Comparison of ENCODE assay signal across 1 cellular context in the genomic region with DNA sequence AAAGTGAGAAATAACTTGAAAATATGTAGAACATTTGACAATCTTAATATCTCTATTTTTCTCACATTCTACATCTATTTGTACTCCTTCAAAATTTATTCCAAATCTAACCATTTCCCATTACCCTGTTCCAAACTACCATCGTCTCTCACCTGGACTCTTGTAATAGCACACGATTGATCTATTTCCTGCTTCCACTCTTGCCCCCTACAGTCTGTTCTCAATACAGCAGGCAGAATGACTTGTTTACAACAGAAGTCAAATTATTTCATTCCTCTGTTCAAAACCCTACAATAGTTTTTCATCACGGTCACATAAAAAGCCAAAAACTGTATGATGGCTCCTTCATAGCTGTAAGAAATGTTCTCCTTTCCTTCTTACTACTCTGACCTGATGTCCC.
TF ChIP-seq lines count a peak whose summit lies in the region.

No MANE protein-coding gene starts in this region.

TF ChIP-seq in HepG2, 621 proteins besides CTCF, POLR2A, EP300 and RAD21 (continued from another document):
- TF ChIP-seq, protein P1, sequence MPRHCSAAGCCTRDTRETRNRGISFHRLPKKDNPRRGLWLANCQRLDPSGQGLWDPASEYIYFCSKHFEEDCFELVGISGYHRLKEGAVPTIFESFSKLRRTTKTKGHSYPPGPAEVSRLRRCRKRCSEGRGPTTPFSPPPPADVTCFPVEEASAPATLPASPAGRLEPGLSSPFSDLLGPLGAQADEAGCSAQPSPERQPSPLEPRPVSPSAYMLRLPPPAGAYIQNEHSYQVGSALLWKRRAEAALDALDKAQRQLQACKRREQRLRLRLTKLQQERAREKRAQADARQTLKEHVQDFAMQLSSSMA (CRISPR knock-in tag; IDR thresholded peaks at IDR 0.05): no peak
- TF ChIP-seq, protein P2, sequence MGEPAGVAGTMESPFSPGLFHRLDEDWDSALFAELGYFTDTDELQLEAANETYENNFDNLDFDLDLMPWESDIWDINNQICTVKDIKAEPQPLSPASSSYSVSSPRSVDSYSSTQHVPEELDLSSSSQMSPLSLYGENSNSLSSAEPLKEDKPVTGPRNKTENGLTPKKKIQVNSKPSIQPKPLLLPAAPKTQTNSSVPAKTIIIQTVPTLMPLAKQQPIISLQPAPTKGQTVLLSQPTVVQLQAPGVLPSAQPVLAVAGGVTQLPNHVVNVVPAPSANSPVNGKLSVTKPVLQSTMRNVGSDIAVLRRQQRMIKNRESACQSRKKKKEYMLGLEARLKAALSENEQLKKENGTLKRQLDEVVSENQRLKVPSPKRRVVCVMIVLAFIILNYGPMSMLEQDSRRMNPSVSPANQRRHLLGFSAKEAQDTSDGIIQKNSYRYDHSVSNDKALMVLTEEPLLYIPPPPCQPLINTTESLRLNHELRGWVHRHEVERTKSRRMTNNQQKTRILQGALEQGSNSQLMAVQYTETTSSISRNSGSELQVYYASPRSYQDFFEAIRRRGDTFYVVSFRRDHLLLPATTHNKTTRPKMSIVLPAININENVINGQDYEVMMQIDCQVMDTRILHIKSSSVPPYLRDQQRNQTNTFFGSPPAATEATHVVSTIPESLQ (CRISPR knock-in tag; conservative IDR thresholded peaks at IDR 0.05): no peak
- TF ChIP-seq, protein P3, sequence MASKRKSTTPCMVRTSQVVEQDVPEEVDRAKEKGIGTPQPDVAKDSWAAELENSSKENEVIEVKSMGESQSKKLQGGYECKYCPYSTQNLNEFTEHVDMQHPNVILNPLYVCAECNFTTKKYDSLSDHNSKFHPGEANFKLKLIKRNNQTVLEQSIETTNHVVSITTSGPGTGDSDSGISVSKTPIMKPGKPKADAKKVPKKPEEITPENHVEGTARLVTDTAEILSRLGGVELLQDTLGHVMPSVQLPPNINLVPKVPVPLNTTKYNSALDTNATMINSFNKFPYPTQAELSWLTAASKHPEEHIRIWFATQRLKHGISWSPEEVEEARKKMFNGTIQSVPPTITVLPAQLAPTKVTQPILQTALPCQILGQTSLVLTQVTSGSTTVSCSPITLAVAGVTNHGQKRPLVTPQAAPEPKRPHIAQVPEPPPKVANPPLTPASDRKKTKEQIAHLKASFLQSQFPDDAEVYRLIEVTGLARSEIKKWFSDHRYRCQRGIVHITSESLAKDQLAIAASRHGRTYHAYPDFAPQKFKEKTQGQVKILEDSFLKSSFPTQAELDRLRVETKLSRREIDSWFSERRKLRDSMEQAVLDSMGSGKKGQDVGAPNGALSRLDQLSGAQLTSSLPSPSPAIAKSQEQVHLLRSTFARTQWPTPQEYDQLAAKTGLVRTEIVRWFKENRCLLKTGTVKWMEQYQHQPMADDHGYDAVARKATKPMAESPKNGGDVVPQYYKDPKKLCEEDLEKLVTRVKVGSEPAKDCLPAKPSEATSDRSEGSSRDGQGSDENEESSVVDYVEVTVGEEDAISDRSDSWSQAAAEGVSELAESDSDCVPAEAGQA (IDR thresholded peaks at IDR 0.05; ENCODE audit: low read depth): no peak
- TF ChIP-seq, protein P3 (CRISPR knock-in tag; IDR thresholded peaks at IDR 0.05; ENCODE audit: borderline replicate concordance): no peak
- TF ChIP-seq MTERF4 (CRISPR knock-in tag; IDR thresholded peaks at IDR 0.05) (no peak), ZNF7 (CRISPR knock-in tag; IDR thresholded peaks at IDR 0.05) (no peak), PRDM4 (CRISPR knock-in tag; IDR thresholded peaks at IDR 0.05; ENCODE audit: borderline replicate concordance) (no peak), KDM3A (CRISPR knock-in tag; IDR thresholded peaks at IDR 0.05; ENCODE audit: low read depth) (no peak), FOXK2 (IDR thresholded peaks at IDR 0.05) (no peak)
- TF ChIP-seq, protein P4, sequence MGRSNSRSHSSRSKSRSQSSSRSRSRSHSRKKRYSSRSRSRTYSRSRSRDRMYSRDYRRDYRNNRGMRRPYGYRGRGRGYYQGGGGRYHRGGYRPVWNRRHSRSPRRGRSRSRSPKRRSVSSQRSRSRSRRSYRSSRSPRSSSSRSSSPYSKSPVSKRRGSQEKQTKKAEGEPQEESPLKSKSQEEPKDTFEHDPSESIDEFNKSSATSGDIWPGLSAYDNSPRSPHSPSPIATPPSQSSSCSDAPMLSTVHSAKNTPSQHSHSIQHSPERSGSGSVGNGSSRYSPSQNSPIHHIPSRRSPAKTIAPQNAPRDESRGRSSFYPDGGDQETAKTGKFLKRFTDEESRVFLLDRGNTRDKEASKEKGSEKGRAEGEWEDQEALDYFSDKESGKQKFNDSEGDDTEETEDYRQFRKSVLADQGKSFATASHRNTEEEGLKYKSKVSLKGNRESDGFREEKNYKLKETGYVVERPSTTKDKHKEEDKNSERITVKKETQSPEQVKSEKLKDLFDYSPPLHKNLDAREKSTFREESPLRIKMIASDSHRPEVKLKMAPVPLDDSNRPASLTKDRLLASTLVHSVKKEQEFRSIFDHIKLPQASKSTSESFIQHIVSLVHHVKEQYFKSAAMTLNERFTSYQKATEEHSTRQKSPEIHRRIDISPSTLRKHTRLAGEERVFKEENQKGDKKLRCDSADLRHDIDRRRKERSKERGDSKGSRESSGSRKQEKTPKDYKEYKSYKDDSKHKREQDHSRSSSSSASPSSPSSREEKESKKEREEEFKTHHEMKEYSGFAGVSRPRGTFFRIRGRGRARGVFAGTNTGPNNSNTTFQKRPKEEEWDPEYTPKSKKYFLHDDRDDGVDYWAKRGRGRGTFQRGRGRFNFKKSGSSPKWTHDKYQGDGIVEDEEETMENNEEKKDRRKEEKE (IDR thresholded peaks at IDR 0.05): no peak
TF ChIP-seq in HepG2: peak in this region for 0.
